Comparison of ENCODE assay signal across 20 cellular contexts in genomic region chr6:137755284-137755683, GRCh38.
A peak's percentile ranks its signal among the peaks of the same experiment; 100 is the strongest.
DNase-seq lines count a peak whose midpoint lies in the region; ATAC-seq and TF ChIP-seq lines count a peak whose summit lies in the region.
"Had no signal": no experiment of that assay in that cellular context is flagged by ENCODE, and none has a peak within 500 bp of the region (broad histone marks: within the 10 kb centered on the region; RNA-seq: fewer than 3 reads in every experiment).

No MANE protein-coding gene starts in this region.

- DNase-seq in CD14-positive monocyte (ENCODE audit: low spot score) = no peak
- peak; percentile 10 for DNase-seq in KBM-7
- no peak for DNase-seq in T-helper 17 cell
- DNase-seq in naive B cell = no peak
- no peak for DNase-seq in activated naive CD4-positive, alpha-beta T cell treated with anti-CD3 and anti-CD28 coated beads, Interleukin-2, amount 10 ng/mL, durations not matched to agents 7 days and 5 days
- no peak for DNase-seq in kidney tubule cell (ENCODE audit: low spot score)
- no peak for DNase-seq in DMS114 treated with DMSO at 0.1 percent for 48 hours (lab: John Stamatoyannopoulos, UW; ENCODE audit: unreplicated experiment)
- DNase-seq: CD4-positive, alpha-beta T cell; H7; HFFc6; MG63; NCI-H1092 treated with DMSO at 0.1 percent for 48 hours; NCI-H146; NCI-H2081; NCI-H2171 treated with DMSO at 0.1 percent for 48 hours; NCI-H446; NCI-H526 treated with DMSO at 0.1 percent for 48 hours; SHP77; SK-N-SH; T-cell had no signal

- in situ Hi-C loops in KBM-7 (cut with MboI; ENCODE audit: low pct_unique_long_range_greater_than_20kb, low sequenced_read_pairs) = no loop called here

- peaks cover 2 to 3% (median 2%) of the 10 kb centered on the region in 3 donors for H3K27me3 Mint-ChIP-seq in CD14-positive monocyte (ENCODE audit: low read depth in 3 of 3)
- H3K27me3 Mint-ChIP-seq in T-helper 17 cell = peaks cover 8% of the 10 kb centered on the region
- H3K27me3 Mint-ChIP-seq in naive B cell = no peaks in the 10 kb centered on the region
- H3K27me3 Mint-ChIP-seq in activated naive CD4-positive, alpha-beta T cell treated with anti-CD3 and anti-CD28 coated beads, Interleukin-2, amount 10 ng/mL, durations not matched to agents 7 days and 5 days = peaks cover 9% of the 10 kb centered on the region

- no peak for TF ChIP-seq CTCF in CD14-positive monocyte (IDR thresholded peaks at IDR 0.05)

- H3K4me3 Mint-ChIP-seq in CD14-positive monocyte (no peak overlapping the region), T-helper 17 cell (no peak overlapping the region), naive B cell (peak overlapping the region in 7 of 8 donors; percentile 17 to 89 (median 50))
- no peak overlapping the region for H3K4me3 Mint-ChIP-seq in activated naive CD4-positive, alpha-beta T cell treated with anti-CD3 and anti-CD28 coated beads, Interleukin-2, amount 10 ng/mL, durations not matched to agents 7 days and 5 days
- H3K4me3 Mint-ChIP-seq: CD4-positive, alpha-beta T cell; HFFc6; T-cell had no signal

- H3K4me1 Mint-ChIP-seq in CD14-positive monocyte (peaks cover 37% of the 10 kb centered on the region), T-helper 17 cell (peaks cover 7% of the 10 kb centered on the region), naive B cell (peaks cover 37 to 57% (median 42%) of the 10 kb centered on the region in 3 donors)
- H3K4me1 Mint-ChIP-seq in activated naive CD4-positive, alpha-beta T cell treated with anti-CD3 and anti-CD28 coated beads, Interleukin-2, amount 10 ng/mL, durations not matched to agents 7 days and 5 days = peaks cover 8% of the 10 kb centered on the region

- intact Hi-C loops in CD14-positive monocyte (cut with micrococcal nuclease) = no loop called here

- peaks cover 0 to 5% of the 10 kb centered on the region in 2 donors for H3K36me3 Mint-ChIP-seq in CD14-positive monocyte
- no peaks in the 10 kb centered on the region for H3K36me3 Mint-ChIP-seq in T-helper 17 cell (ENCODE audit: low read depth)
- H3K36me3 Mint-ChIP-seq in naive B cell = peaks cover 0 to 7% of the 10 kb centered on the region in 2 donors
- H3K36me3 Mint-ChIP-seq in activated naive CD4-positive, alpha-beta T cell treated with anti-CD3 and anti-CD28 coated beads, Interleukin-2, amount 10 ng/mL, durations not matched to agents 7 days and 5 days = peaks cover 2% of the 10 kb centered on the region
- H3K36me3 Mint-ChIP-seq: T-cell had no signal

- H3K27ac Mint-ChIP-seq in CD14-positive monocyte = peak overlapping the region; percentile 78 to 90 (median 83)
- H3K27ac Mint-ChIP-seq in T-helper 17 cell = peak overlapping the region; percentile 48
- peak overlapping the region; percentile 83 to 100 (median 96) for H3K27ac Mint-ChIP-seq in naive B cell
- H3K27ac Mint-ChIP-seq in activated naive CD4-positive, alpha-beta T cell treated with anti-CD3 and anti-CD28 coated beads, Interleukin-2, amount 10 ng/mL, durations not matched to agents 7 days and 5 days = no peak overlapping the region
- H3K27ac Mint-ChIP-seq: CD4-positive, alpha-beta T cell; HFFc6; T-cell had no signal

- no peaks in the 10 kb centered on the region for H3K9me3 Mint-ChIP-seq in CD14-positive monocyte
- peaks cover 0 to 5% (median 0%) of the 10 kb centered on the region in 7 donors for H3K9me3 Mint-ChIP-seq in naive B cell
- H3K9me3 Mint-ChIP-seq in activated naive CD4-positive, alpha-beta T cell treated with anti-CD3 and anti-CD28 coated beads, Interleukin-2, amount 10 ng/mL, durations not matched to agents 7 days and 5 days = no peaks in the 10 kb centered on the region
- H3K9me3 Mint-ChIP-seq: CD4-positive, alpha-beta T cell; HFFc6; T-cell had no signal

- ATAC-seq in T-helper 17 cell (no peak), naive B cell (ENCODE audit: low read depth in 2 of 2) (no peak)
- ATAC-seq: T-cell had no signal

- H3K9me3 ChIP-seq in T-helper 17 cell (ENCODE audit: control insufficient read depth, low read length, poor library complexity, severe bottlenecking) = no peaks in the 10 kb centered on the region
- H3K9me3 ChIP-seq: MG63, SK-N-SH had no signal

- CTCF ChIA-PET in activated naive CD4-positive, alpha-beta T cell treated with anti-CD3 and anti-CD28 coated beads, Interleukin-2, amount 10 ng/mL, durations not matched to agents 7 days and 5 days (lab: Charles Lee) = no interaction called here

Comparison
In these comparisons a context has a peak if more than half of its experiments do, and no peak if none do; other contexts are left out.
1. H3K4me3 Mint-ChIP-seq: peak in naive B cell (7 of 8); none in CD14-positive monocyte (0 of 2), T-helper 17 cell (single experiment) and activated naive CD4-positive, alpha-beta T cell treated with anti-CD3 and anti-CD28 coated beads, Interleukin-2, amount 10 ng/mL, durations not matched to agents 7 days and 5 days (single experiment).